In genomic region chr18:79458917-79459803, GRCh38 we compare ENCODE assay signal across 9 cellular contexts.
DNase-seq lines count a peak whose midpoint lies in the region; ATAC-seq and TF ChIP-seq lines count a peak whose summit lies in the region.
"Had no signal": no experiment of that assay in that cellular context is flagged by ENCODE, and none has a peak within 500 bp of the region (broad histone marks: within the 10 kb centered on the region; RNA-seq: fewer than 3 reads in every experiment).

No MANE protein-coding gene starts in this region.

- H3K27ac ChIP-seq in coronary artery: peak overlapping the region; percentile 42 to 78
- H3K27ac ChIP-seq in muscle layer of duodenum (ENCODE audit: low read length): peak overlapping the region; percentile 58
- peak overlapping the region; percentile 23 to 60 (median 46) for H3K27ac ChIP-seq in transverse colon

- no peak for TF ChIP-seq CTCF in coronary artery (IDR thresholded peaks at IDR 0.05)
- no peak for TF ChIP-seq CTCF in transverse colon (IDR thresholded peaks at IDR 0.05)

- H3K4me1 ChIP-seq in muscle layer of duodenum (ENCODE audit: control insufficient read depth in 1 of 2, insufficient read depth in 2 of 2, low read length in 2 of 2): peaks cover 4 to 17% of the 10 kb centered on the region in 2 donors
- H3K4me1 ChIP-seq in transverse colon: peaks cover 9 to 11% (median 11%) of the 10 kb centered on the region in 4 donors

- H3K36me3 Mint-ChIP-seq in activated naive CD4-positive, alpha-beta T cell treated with anti-CD3 and anti-CD28 coated beads, Interleukin-2, amount 50 U/mL, for 72 hours: peaks cover 0 to 4% of the 10 kb centered on the region in 2 donors

- in situ Hi-C loops in transverse colon (cut with MboI; ENCODE audit: low pct_ligation_motif_present in 1 of 4, low pct_unique_long_range_greater_than_20kb in 1 of 4, low sequenced_read_pairs in 3 of 4): no loop called here

- DNase-seq in activated naive CD4-positive, alpha-beta T cell treated with anti-CD3 and anti-CD28 coated beads, Interleukin-2, amount 50 U/mL, for 72 hours (ENCODE audit: low spot score in 2 of 2): no peak
- DNase-seq in activated naive CD4-positive, alpha-beta T cell treated with Interleukin-2 at 50 U/mL for 16 hours: no peak
- DNase-seq in coronary artery (ENCODE audit: low spot score) (no peak), transverse colon (no peak), DMS114 treated with DMSO at 0.1 percent for 48 hours (lab: John Stamatoyannopoulos, UW; ENCODE audit: unreplicated experiment) (no peak)
- DNase-seq: activated CD4-positive, CD25-positive, alpha-beta regulatory T cell treated with anti-CD3 and anti-CD28 coated beads, Interleukin-2, amount 50 U/mL, for 72 hours had no signal

- no peak for TF ChIP-seq POLR2A in transverse colon (IDR thresholded peaks at IDR 0.05)

- H3K4me3 ChIP-seq in coronary artery (peak overlapping the region; percentile 59), muscle layer of duodenum (ENCODE audit: low read depth in 1 of 2, low read length in 2 of 2) (peak overlapping the region in 1 of 2 donors; percentile 20), transverse colon (no peak overlapping the region)

- H3K9me3 Mint-ChIP-seq in activated naive CD4-positive, alpha-beta T cell treated with anti-CD3 and anti-CD28 coated beads, Interleukin-2, amount 50 U/mL, for 72 hours: no peaks in the 10 kb centered on the region

- H3K27me3 ChIP-seq in muscle layer of duodenum (ENCODE audit: low read depth, low read length) (no peaks in the 10 kb centered on the region), transverse colon (no peaks in the 10 kb centered on the region)

- ATAC-seq in activated naive CD4-positive, alpha-beta T cell treated with anti-CD3 and anti-CD28 coated beads, Interleukin-2, amount 50 U/mL, for 72 hours: no peak
- no peak for ATAC-seq in GM19328 (IDR thresholded peaks at IDR 0.05; ENCODE audit: unreplicated experiment)
- ATAC-seq in GM21786 (IDR thresholded peaks at IDR 0.05; ENCODE audit: unreplicated experiment): no peak

- no peaks in the 10 kb centered on the region for H3K9me3 ChIP-seq in muscle layer of duodenum (ENCODE audit: control insufficient read depth in 1 of 2, low read length in 2 of 2)
- no peaks in the 10 kb centered on the region for H3K9me3 ChIP-seq in transverse colon

- intact Hi-C loops in transverse colon (cut with DNase I; ENCODE audit: low total_unique reads): no loop called here

- WGBS in transverse colon (ENCODE audit: low coverage in 1 of 2), 2 donors: 50 to 78% methylated on average over 2 to 40 of the region's 40 CpGs

- peak overlapping the region; percentile 85 to 94 for H3K27ac Mint-ChIP-seq in activated naive CD4-positive, alpha-beta T cell treated with anti-CD3 and anti-CD28 coated beads, Interleukin-2, amount 50 U/mL, for 72 hours

- H3K36me3 ChIP-seq in muscle layer of duodenum (ENCODE audit: control insufficient read depth in 1 of 2, insufficient read depth in 2 of 2, low read length in 2 of 2) (peaks cover 15 to 41% of the 10 kb centered on the region in 2 donors), transverse colon (no peaks in the 10 kb centered on the region)

- TF ChIP-seq EP300 in transverse colon (IDR thresholded peaks at IDR 0.05; ENCODE audit: low read depth): no peak
